ENCODE assay signal across 27 cellular contexts in genomic region chr18:22868831-22869230, GRCh38.
A peak's percentile ranks its signal among the peaks of the same experiment; 100 is the strongest.
DNase-seq lines count a peak whose midpoint lies in the region; FAIRE-seq and TF ChIP-seq lines count a peak whose summit lies in the region.
"Had no signal": no experiment of that assay in that cellular context is flagged by ENCODE, and none has a peak within 500 bp of the region (broad histone marks: within the 10 kb centered on the region; RNA-seq: fewer than 3 reads in every experiment).

No MANE protein-coding gene starts in this region.

- H3K9me3 ChIP-seq in small intestine (ENCODE audit: control insufficient read depth, low read depth), result no peaks in the 10 kb centered on the region
- H3K9me3 ChIP-seq: A549, BE2C had no signal

- no peaks in the 10 kb centered on the region for H3K9me3 Mint-ChIP-seq in activated T-helper 2 cell treated with anti-CD3 and anti-CD28 coated beads, Interferon-gamma antibody, Interleukin-2, Interleukin-4, amounts not matched to agents 10 μg/mL and 5 μg/mL and 100 μg/mL, durations not matched to agents 14 hours and 24 hours and 36 hours
- H3K9me3 Mint-ChIP-seq: CD4-positive, alpha-beta T cell had no signal

- H3K27me3 ChIP-seq in small intestine (ENCODE audit: control insufficient read depth in 2 of 2, insufficient read depth in 2 of 2, low read length in 2 of 2), result no peaks in the 10 kb centered on the region
- H3K27me3 ChIP-seq: BE2C; BLaER1 treated with 17β-estradiol and CSF1 and Interleukin-3, amounts not matched to agents 10 nM and 100 nM had no signal

- FAIRE-seq in D721Med (lab: Jason Lieb, UNC), result peak; percentile 55
- no peak for FAIRE-seq in small intestine (lab: Jason Lieb, UNC)
- FAIRE-seq: A549, GM12878, GM19239, H1 had no signal

- WGBS in small intestine, 3 donors, result 91 to 95% (median 94%) methylated on average over 1 of the region's 1 CpG

- no peak overlapping the region for H3K4me3 Mint-ChIP-seq in activated T-helper 2 cell treated with anti-CD3 and anti-CD28 coated beads, Interferon-gamma antibody, Interleukin-2, Interleukin-4, amounts not matched to agents 10 μg/mL and 5 μg/mL and 100 μg/mL, durations not matched to agents 14 hours and 24 hours and 36 hours (ENCODE audit: low read depth)
- H3K4me3 Mint-ChIP-seq: CD14-positive monocyte; CD4-positive, alpha-beta T cell; CD8-positive, alpha-beta memory T cell had no signal

- no peaks in the 10 kb centered on the region for H3K36me3 Mint-ChIP-seq in activated T-helper 2 cell treated with anti-CD3 and anti-CD28 coated beads, Interferon-gamma antibody, Interleukin-2, Interleukin-4, amounts not matched to agents 10 μg/mL and 5 μg/mL and 100 μg/mL, durations not matched to agents 14 hours and 24 hours and 36 hours (ENCODE audit: low read depth)
- H3K36me3 Mint-ChIP-seq: CD14-positive monocyte had no signal

- no peak overlapping the region for H3K4me3 ChIP-seq in small intestine (ENCODE audit: low read depth in 1 of 2, low read length in 2 of 2)
- H3K4me3 ChIP-seq: A549; BLaER1 treated with 17β-estradiol and CSF1 and Interleukin-3, amounts not matched to agents 10 nM and 100 nM; GM12878; GM23248 had no signal

- H3K4me1 ChIP-seq in small intestine (ENCODE audit: control insufficient read depth in 2 of 2, insufficient read depth in 1 of 2, low read depth in 1 of 2, low read length in 1 of 2), result peaks cover 0 to 5% of the 10 kb centered on the region in 2 donors
- H3K4me1 ChIP-seq: BLaER1 treated with 17β-estradiol and CSF1 and Interleukin-3, amounts not matched to agents 10 nM and 100 nM had no signal

- H3K27ac ChIP-seq in epithelial cell of prostate (peak overlapping the region; percentile 50), small intestine (ENCODE audit: low read depth in 1 of 2, low read length in 1 of 2) (no peak overlapping the region)
- H3K27ac ChIP-seq: A549; BLaER1 treated with 17β-estradiol and CSF1 and Interleukin-3, amounts not matched to agents 10 nM and 100 nM; GM23248 had no signal

- no peak overlapping the region for H3K27ac Mint-ChIP-seq in activated T-helper 2 cell treated with anti-CD3 and anti-CD28 coated beads, Interferon-gamma antibody, Interleukin-2, Interleukin-4, amounts not matched to agents 10 μg/mL and 5 μg/mL and 100 μg/mL, durations not matched to agents 14 hours and 24 hours and 36 hours
- H3K27ac Mint-ChIP-seq: CD14-positive monocyte; CD4-positive, alpha-beta T cell; CD8-positive, alpha-beta memory T cell had no signal

- peaks cover 10% of the 10 kb centered on the region for H3K4me1 Mint-ChIP-seq in activated T-helper 2 cell treated with anti-CD3 and anti-CD28 coated beads, Interferon-gamma antibody, Interleukin-2, Interleukin-4, amounts not matched to agents 10 μg/mL and 5 μg/mL and 100 μg/mL, durations not matched to agents 14 hours and 24 hours and 36 hours (ENCODE audit: low read depth)

- H3K36me3 ChIP-seq in small intestine (ENCODE audit: control insufficient read depth in 2 of 2, insufficient read depth in 2 of 2, low read length in 2 of 2), result no peaks in the 10 kb centered on the region
- H3K36me3 ChIP-seq: BE2C; BLaER1 treated with 17β-estradiol and CSF1 and Interleukin-3, amounts not matched to agents 10 nM and 100 nM had no signal

- peaks cover 35% of the 10 kb centered on the region for H3K27me3 Mint-ChIP-seq in activated T-helper 2 cell treated with anti-CD3 and anti-CD28 coated beads, Interferon-gamma antibody, Interleukin-2, Interleukin-4, amounts not matched to agents 10 μg/mL and 5 μg/mL and 100 μg/mL, durations not matched to agents 14 hours and 24 hours and 36 hours (ENCODE audit: low read depth)

- DNase-seq in D721Med (ENCODE audit: insufficient read length, low spot score) (no peak), SK-MEL-5 (ENCODE audit: low read depth, low spot score) (peak; percentile 16), epithelial cell of prostate (ENCODE audit: low read depth, low spot score) (peak; percentile 60), foreskin melanocyte (peak; percentile 23), small intestine (no peak), COR-L47 (lab: John Stamatoyannopoulos, UW) (no peak), NCI-H2171 (lab: John Stamatoyannopoulos, UW) (no peak)
- no peak for DNase-seq in activated T-helper 2 cell treated with anti-CD3 and anti-CD28 coated beads, Interferon-gamma antibody, Interleukin-2, Interleukin-4, amounts not matched to agents 10 μg/mL and 5 μg/mL and 100 μg/mL, durations not matched to agents 14 hours and 24 hours and 36 hours (ENCODE audit: low spot score)
- DNase-seq: 8988T; ACHN; AML-193; BE2C; Calu3; CD4-positive, alpha-beta T cell; CD8-positive, alpha-beta memory T cell; DMS153; DND-41; GDM1; GM23248; H7; HCEC 1CT had no signal

- no peak for TF ChIP-seq CTCF in D721Med (IDR thresholded peaks at IDR 0.05; ENCODE audit: insufficient read depth, missing control alignments)

- intact Hi-C loops in activated T-helper 2 cell treated with anti-CD3 and anti-CD28 coated beads, Interferon-gamma antibody, Interleukin-2, Interleukin-4, amounts not matched to agents 10 μg/mL and 5 μg/mL and 100 μg/mL, durations not matched to agents 14 hours and 24 hours and 36 hours (cut with micrococcal nuclease), result no loop called here

- in situ Hi-C loops in SK-MEL-5 (cut with HindIII; ENCODE audit: low pct_unique_long_range_greater_than_20kb, low sequenced_read_pairs), result no loop called here

Comparison
In these comparisons a context has a peak if more than half of its experiments do, and no peak if none do; other contexts are left out.
1. DNase-seq: peak in SK-MEL-5 (single experiment), epithelial cell of prostate (single experiment) and foreskin melanocyte (single experiment); none in D721Med (single experiment), small intestine (single experiment), activated T-helper 2 cell treated with anti-CD3 and anti-CD28 coated beads, Interferon-gamma antibody, Interleukin-2, Interleukin-4, amounts not matched to agents 10 μg/mL and 5 μg/mL and 100 μg/mL, durations not matched to agents 14 hours and 24 hours and 36 hours (single experiment), COR-L47 (single experiment) and NCI-H2171 (single experiment).